Comparison of ENCODE assay signal across 8 cellular contexts in genomic region chr1:37478890-37479254, GRCh38. TPM values are rescaled to one million over a fixed set of nuclear protein-coding genes. Genes with fewer than 3 reads are reported as not detected.
DNase-seq lines count a peak whose midpoint lies in the region; ATAC-seq and TF ChIP-seq lines count a peak whose summit lies in the region.

No MANE protein-coding gene starts in this region.

- no peaks in the 10 kb centered on the region for H3K27me3 Mint-ChIP-seq in activated CD4-positive, alpha-beta memory T cell treated with anti-CD3 and anti-CD28 coated beads for 36 hours

- DNase-seq in heart left ventricle, result no peak
- DNase-seq in cardiac septum (ENCODE audit: low spot score), result no peak
- DNase-seq in activated CD4-positive, alpha-beta memory T cell treated with anti-CD3 and anti-CD28 coated beads for 36 hours, result no peak
- DNase-seq in right atrium auricular region (ENCODE audit: low spot score), result peak; percentile 54
- DNase-seq in stimulated activated naive CD8-positive, alpha-beta T cell treated with anti-CD3 and anti-CD28 coated beads, Interleukin-15, Interleukin-2, amounts not matched to agents 100 U/mL and 50 U/mL, for 24 hours, result peak; percentile 54
- no peak for DNase-seq in NCI-H2107 (lab: John Stamatoyannopoulos, UW)

- peaks cover 81% of the 10 kb centered on the region for H3K36me3 Mint-ChIP-seq in activated CD4-positive, alpha-beta memory T cell treated with anti-CD3 and anti-CD28 coated beads for 36 hours

- H3K36me3 ChIP-seq in heart left ventricle, result peaks cover 0 to 73% (median 53%) of the 10 kb centered on the region in 9 donors
- H3K36me3 ChIP-seq in right atrium auricular region, result peaks cover 64% of the 10 kb centered on the region

- H3K4me1 Mint-ChIP-seq in activated CD4-positive, alpha-beta memory T cell treated with anti-CD3 and anti-CD28 coated beads for 36 hours (ENCODE audit: low read depth), result peaks cover 36% of the 10 kb centered on the region

- H3K27ac Mint-ChIP-seq in activated CD4-positive, alpha-beta memory T cell treated with anti-CD3 and anti-CD28 coated beads for 36 hours, result peak overlapping the region; percentile 100

- CTCF ChIA-PET in activated CD4-positive, alpha-beta memory T cell treated with anti-CD3 and anti-CD28 coated beads for 36 hours (lab: Charles Lee), result interaction anchor here (0.7 to 11.1 kb wide), 11 partner anchors 7 to 1330 kb away, joined by 3 to 157 read pairs (median 3); partner anchors contain the start of genes MEAF6 and TRAPPC3

- 66 to 83% (median 70%) methylated on average over 3 of the region's 3 CpGs for WGBS in heart left ventricle, 4 donors

- no peak for ATAC-seq in heart left ventricle
- ATAC-seq in stimulated activated naive CD8-positive, alpha-beta T cell treated with anti-CD3 and anti-CD28 coated beads, Interleukin-15, Interleukin-2, amounts not matched to agents 100 U/mL and 50 U/mL, for 24 hours, result no peak
- ATAC-seq in HG03520 (IDR thresholded peaks at IDR 0.05; ENCODE audit: unreplicated experiment), result no peak
- no peak for ATAC-seq in HG02642 (IDR thresholded peaks at IDR 0.05; ENCODE audit: poor library complexity, unreplicated experiment)

- no peak for TF ChIP-seq CTCF in heart left ventricle (IDR thresholded peaks at IDR 0.05)
- TF ChIP-seq CTCF in right atrium auricular region (IDR thresholded peaks at IDR 0.05), result no peak

- H3K4me3 Mint-ChIP-seq in activated CD4-positive, alpha-beta memory T cell treated with anti-CD3 and anti-CD28 coated beads for 36 hours, result peak overlapping the region; percentile 94

- no peaks in the 10 kb centered on the region for H3K9me3 Mint-ChIP-seq in activated CD4-positive, alpha-beta memory T cell treated with anti-CD3 and anti-CD28 coated beads for 36 hours

- intact Hi-C loops in heart left ventricle (cut with DNase I), result no loop called here
- intact Hi-C loops in cardiac septum (cut with DNase I), result no loop called here
- intact Hi-C loops in activated CD4-positive, alpha-beta memory T cell treated with anti-CD3 and anti-CD28 coated beads for 36 hours (cut with micrococcal nuclease), result loop anchor here (1.0 to 10.0 kb wide), 12 partner anchors 14 to 1924 kb away; partner anchors contain the start of genes C1orf122, CDCA8, GNL2 and KIAA0319L

- TF ChIP-seq POLR2A in heart left ventricle (IDR thresholded peaks at IDR 0.05), result no peak

- H3K4me3 ChIP-seq in heart left ventricle, result peak overlapping the region in 10 of 12 donors; percentile 22 to 93 (median 39)
- H3K4me3 ChIP-seq in right atrium auricular region, result peak overlapping the region; percentile 8 to 35

- peaks cover 17 to 71% (median 52%) of the 10 kb centered on the region in 12 donors for H3K4me1 ChIP-seq in heart left ventricle
- H3K4me1 ChIP-seq in right atrium auricular region, result peaks cover 0 to 59% of the 10 kb centered on the region in 2 donors

- H3K27me3 ChIP-seq in heart left ventricle (no peaks in the 10 kb centered on the region), right atrium auricular region (no peaks in the 10 kb centered on the region)

- POLR2A ChIA-PET in activated CD4-positive, alpha-beta memory T cell treated with anti-CD3 and anti-CD28 coated beads for 36 hours (lab: Charles Lee), result interaction anchor here (0.5 to 6.9 kb wide), 17 partner anchors 7 to 1524 kb away, joined by 3 to 56 read pairs (median 4); partner anchors contain the start of genes CDCA8, GNL2, MEAF6 and MTF1

- no peaks in the 10 kb centered on the region for H3K9me3 ChIP-seq in heart left ventricle
- no peaks in the 10 kb centered on the region for H3K9me3 ChIP-seq in right atrium auricular region

- peak overlapping the region; percentile 53 to 96 (median 88) for H3K27ac ChIP-seq in heart left ventricle
- peak overlapping the region; percentile 94 to 97 for H3K27ac ChIP-seq in right atrium auricular region

RNA-seq across cellular contexts. Expression of gene ZC3H12A, which starts 4.5 kb away (rescaled TPM):
- total RNA-seq in heart left ventricle (1 to 10 TPM; 1.8 to 8.5 (median 4.5) TPM), cardiac septum (3.3 TPM), right atrium auricular region (10 to 100 TPM in 1 of 2 donors, 1 to 10 TPM in 1; 9.4 to 13.5 TPM)
- 1 to 10 TPM; 2.4 to 6.7 TPM for polyA plus RNA-seq in heart left ventricle
- total RNA-seq in activated CD4-positive, alpha-beta memory T cell treated with anti-CD3 and anti-CD28 coated beads for 36 hours, result 10 to 100 TPM; 39.0 to 40.8 TPM

RNA-seq across cellular contexts. Expression of gene MEAF6, which starts 35.7 kb away (rescaled TPM):
- total RNA-seq in heart left ventricle (10 to 100 TPM; 28.9 to 51.3 (median 39.6) TPM), cardiac septum (40.1 TPM), right atrium auricular region (10 to 100 TPM; 50.4 to 61.0 TPM)
- polyA plus RNA-seq in heart left ventricle, result 10 to 100 TPM; 27.4 to 55.7 TPM
- total RNA-seq in activated CD4-positive, alpha-beta memory T cell treated with anti-CD3 and anti-CD28 coated beads for 36 hours, result 10 to 100 TPM; 89.6 to 89.7 TPM

Comparison
In these comparisons a context has a peak if more than half of its experiments do, and no peak if none do; other contexts are left out.
1. DNase-seq: peak in right atrium auricular region (single experiment) and stimulated activated naive CD8-positive, alpha-beta T cell treated with anti-CD3 and anti-CD28 coated beads, Interleukin-15, Interleukin-2, amounts not matched to agents 100 U/mL and 50 U/mL, for 24 hours (single experiment); none in heart left ventricle (0 of 5), cardiac septum (single experiment), activated CD4-positive, alpha-beta memory T cell treated with anti-CD3 and anti-CD28 coated beads for 36 hours (single experiment) and NCI-H2107 (single experiment).